ENCODE assay signal across 8 cellular contexts in the genomic region with DNA sequence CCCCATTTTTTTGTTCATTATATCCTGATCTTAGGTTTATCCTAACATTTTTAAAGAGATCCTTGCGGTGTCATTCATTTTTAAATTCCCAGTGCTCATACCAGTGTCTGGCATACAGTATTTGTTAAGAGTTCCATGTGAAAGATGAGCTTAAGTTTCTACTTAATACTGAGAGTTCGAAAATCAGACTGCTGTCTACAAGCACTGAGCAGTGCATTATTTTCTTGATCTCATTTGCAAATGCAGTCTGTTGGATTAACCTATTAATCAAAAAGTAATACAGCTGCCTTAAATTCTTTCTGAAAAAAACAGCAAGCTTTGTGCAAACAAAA. TPM values are rescaled to one million over a fixed set of nuclear protein-coding genes. Genes with fewer than 3 reads are reported as not detected.
DNase-seq lines count a peak whose midpoint lies in the region; ATAC-seq and TF ChIP-seq lines count a peak whose summit lies in the region.

No MANE protein-coding gene starts in this region.

- intact Hi-C loops in heart left ventricle (cut with DNase I) = loop anchor here in 1 of 10 donors (5.0 kb wide), 1 partner anchor 34 kb away; a partner anchor contains a TSS

- peak overlapping the region; percentile 70 for H3K9ac ChIP-seq in SU-DHL-6 (ENCODE audit: low read length)

- peak overlapping the region; percentile 84 for H3K27ac ChIP-seq in SU-DHL-6 (ENCODE audit: low read depth, low read length)
- peak overlapping the region; percentile 75 to 90 (median 86) for H3K27ac ChIP-seq in heart left ventricle
- H3K27ac ChIP-seq in skin epidermis = peak overlapping the region; percentile 34 to 92 (median 80)

- peaks cover 28% of the 10 kb centered on the region for H3F3A ChIP-seq in SU-DHL-6 (ENCODE audit: insufficient read depth)

- H3K36me3 ChIP-seq in SU-DHL-6 (ENCODE audit: low read length) = peaks cover 8% of the 10 kb centered on the region; the same call in 1 of the 2 replicates
- H3K36me3 ChIP-seq in heart left ventricle = peaks cover 0 to 15% (median 12%) of the 10 kb centered on the region in 9 donors

- peak overlapping the region; percentile 90 for H2AFZ ChIP-seq in SU-DHL-6 (ENCODE audit: low read depth, low read length, severe bottlenecking)

- H3K79me2 ChIP-seq in SU-DHL-6 (ENCODE audit: insufficient read depth, low read length) = peaks cover 20% of the 10 kb centered on the region

- H3K27me3 ChIP-seq in SU-DHL-6 (ENCODE audit: low read length) (no peaks in the 10 kb centered on the region), heart left ventricle (no peaks in the 10 kb centered on the region)

- TF ChIP-seq CTCF in SU-DHL-6 (IDR thresholded peaks at IDR 0.05; ENCODE audit: insufficient read depth, low read length, poor library complexity, severe bottlenecking) = no peak
- no peak for TF ChIP-seq CTCF in heart left ventricle (IDR thresholded peaks at IDR 0.05)

- peak; percentile 18 for ATAC-seq in HG02870 (IDR thresholded peaks at IDR 0.05; ENCODE audit: unreplicated experiment)
- peak in 3 of 4 donors; percentile 8 to 17 (median 9) for ATAC-seq in heart left ventricle

- DNase-seq in DMS79 treated with DMSO at 0.1 percent for 48 hours (lab: John Stamatoyannopoulos, UW) (peak; percentile 33), DMS79 (lab: John Stamatoyannopoulos, UW) (no peak), heart left ventricle (no peak), NCI-H1930 (lab: John Stamatoyannopoulos, UW) (no peak), NCI-H1436 treated with DMSO at 0.1 percent for 48 hours (lab: John Stamatoyannopoulos, UW) (no peak)

- peaks cover 0 to 9% (median 2%) of the 10 kb centered on the region in 12 donors for H3K4me1 ChIP-seq in heart left ventricle

- no peaks in the 10 kb centered on the region for H3K9me2 ChIP-seq in SU-DHL-6 (replicated peaks; ENCODE audit: insufficient read depth, low read length)

- H3K4me3 ChIP-seq in SU-DHL-6 (ENCODE audit: insufficient read depth, low read length, poor library complexity, severe bottlenecking) (peak overlapping the region; percentile 76), heart left ventricle (peak overlapping the region; percentile 71 to 91 (median 82)), skin epidermis (peak overlapping the region; percentile 50 to 91 (median 71))

- no peak for TF ChIP-seq POLR2A in heart left ventricle (IDR thresholded peaks at IDR 0.05)

- H3K9me3 ChIP-seq in SU-DHL-6 (ENCODE audit: insufficient read depth, low read length) (no peaks in the 10 kb centered on the region), heart left ventricle (no peaks in the 10 kb centered on the region)

- H4K20me1 ChIP-seq in SU-DHL-6 (ENCODE audit: low read depth, low read length) = no peaks in the 10 kb centered on the region

- 23 to 27% (median 24%) methylated on average over 2 of the region's 2 CpGs for WGBS in heart left ventricle, 4 donors

- peak overlapping the region; percentile 96 for H3K4me2 ChIP-seq in SU-DHL-6 (ENCODE audit: low read depth, low read length, poor library complexity, severe bottlenecking)

RNA-seq across cellular contexts. Expression of a gene that starts 0.7 kb away (rescaled TPM):
- total RNA-seq in heart left ventricle = 10 to 100 TPM in 8 of 9 donors, 1 to 10 TPM in 1; 9.5 to 39.1 (median 26.3) TPM
- 10 to 100 TPM; 31.8 to 37.7 TPM for polyA plus RNA-seq in heart left ventricle

RNA-seq across cellular contexts. Expression of a gene that starts 31.8 kb away (rescaled TPM):
- 10 to 100 TPM; 22.3 to 64.8 (median 48.9) TPM for total RNA-seq in heart left ventricle
- 10 to 100 TPM; 20.8 to 60.6 TPM for polyA plus RNA-seq in heart left ventricle

RNA-seq across cellular contexts. Expression of a gene that starts 43.9 kb away (rescaled TPM):
- 1 to 10 TPM in 1 of 9 donors, under 1 TPM in 5, not detected in 3; 0.16 to 3.2 (median 0.51) TPM for total RNA-seq in heart left ventricle
- under 1 TPM; under 0.01 to 0.88 TPM for polyA plus RNA-seq in heart left ventricle
